In genomic region chr2:54665436-54665856, GRCh38 we compare ENCODE assay signal across 8 cellular contexts. TPM values are rescaled to one million over a fixed set of nuclear protein-coding genes. Genes with fewer than 3 reads are reported as not detected.
DNase-seq lines count a peak whose midpoint lies in the region; TF ChIP-seq lines count a peak whose summit lies in the region.

No MANE protein-coding gene starts in this region.

- DNase-seq in ELF-1 (ENCODE audit: low read depth, low spot score) = peak; percentile 78
- peak; percentile 45 for DNase-seq in HT1080 (ENCODE audit: low read depth)
- DNase-seq in SK-N-MC (ENCODE audit: low read depth, low spot score) = no peak
- DNase-seq in choroid plexus epithelial cell (ENCODE audit: low read depth) = peak; percentile 81
- peak; percentile 72 to 88 for DNase-seq in lung microvascular endothelial cell (ENCODE audit: low read depth in 2 of 2)
- DNase-seq in NCI-H1105 treated with DMSO at 0.1 percent for 48 hours (lab: John Stamatoyannopoulos, UW) = no peak
- DNase-seq in activated CD4-positive, CD25-positive, alpha-beta regulatory T cell treated with anti-CD3 and anti-CD28 coated beads, Interleukin-2, amount 50 U/mL, for 72 hours = no peak

- peaks cover 40% of the 10 kb centered on the region for H3K4me1 ChIP-seq in stomach smooth muscle (ENCODE audit: control insufficient read depth, insufficient read depth, low read length)

- peak; percentile 70 for TF ChIP-seq CTCF in choroid plexus epithelial cell (conservative IDR thresholded peaks at IDR 0.05; ENCODE audit: low read depth, low read length)

- H3K27ac ChIP-seq in SK-N-MC (peak overlapping the region; percentile 78; the same call in 1 of the 2 replicates), stomach smooth muscle (ENCODE audit: low read length) (peak overlapping the region; percentile 80)

- H3K9ac ChIP-seq in SK-N-MC (ENCODE audit: insufficient read length) = no peak overlapping the region
- H3K9ac ChIP-seq in stomach smooth muscle (ENCODE audit: low read length in 2 of 2) = no peak overlapping the region

- no peaks in the 10 kb centered on the region for H3K27me3 ChIP-seq in stomach smooth muscle (ENCODE audit: control insufficient read depth in 1 of 2, insufficient read depth in 2 of 2, low read length in 2 of 2)

- H3K36me3 ChIP-seq in SK-N-MC (ENCODE audit: insufficient read depth, low read length) (peaks cover 12% of the 10 kb centered on the region; the same call in 1 of the 2 replicates), stomach smooth muscle (ENCODE audit: control insufficient read depth in 2 of 2, insufficient read depth in 2 of 2, low read length in 2 of 2) (peaks cover 45 to 55% of the 10 kb centered on the region in 2 donors)

- no peaks in the 10 kb centered on the region for H3K9me3 ChIP-seq in SK-N-MC (ENCODE audit: low read depth, low read length)
- no peaks in the 10 kb centered on the region for H3K9me3 ChIP-seq in stomach smooth muscle (ENCODE audit: control insufficient read depth in 2 of 2, low read length in 2 of 2)

- H3K4me3 ChIP-seq in SK-N-MC (no peak overlapping the region), choroid plexus epithelial cell (ENCODE audit: low read depth, low read length) (no peak overlapping the region), stomach smooth muscle (ENCODE audit: low read length in 2 of 2) (no peak overlapping the region)

RNA-seq across cellular contexts. Expression of gene EML6, which starts 58.0 kb away (rescaled TPM):
- total RNA-seq in HT1080 (2014; rRNA removed; shearing (Covaris generic)) = 1.6 and 1.8 TPM in 2 replicates
- 1.1 and 1.3 TPM in 2 replicates for polyA plus RNA-seq in HT1080 (2015; cell fraction: cytosol; rRNA removed)
- polyA plus RNA-seq in HT1080 (2015; cell fraction: nucleus; rRNA removed) = 4.5 TPM in 2 replicates
- 0.20 and 0.22 TPM in 2 replicates for total RNA-seq in lung microvascular endothelial cell

Comparison
In these comparisons a context has a peak if more than half of its experiments do, and no peak if none do; other contexts are left out.
1. DNase-seq: peak in ELF-1 (single experiment), HT1080 (single experiment), choroid plexus epithelial cell (single experiment) and lung microvascular endothelial cell (2 of 2); none in SK-N-MC (single experiment), NCI-H1105 treated with DMSO at 0.1 percent for 48 hours (single experiment) and activated CD4-positive, CD25-positive, alpha-beta regulatory T cell treated with anti-CD3 and anti-CD28 coated beads, Interleukin-2, amount 50 U/mL, for 72 hours (single experiment).